In genomic region chr19:40686882-40687524, GRCh38 we compare ENCODE assay signal across 21 cellular contexts. TPM values are rescaled to one million over a fixed set of nuclear protein-coding genes. Genes with fewer than 3 reads are reported as not detected.
DNase-seq lines count a peak whose midpoint lies in the region; ATAC-seq, FAIRE-seq and TF ChIP-seq lines count a peak whose summit lies in the region.
"Had no signal": no experiment of that assay in that cellular context is flagged by ENCODE, and none has a peak within 500 bp of the region (broad histone marks: within the 10 kb centered on the region; RNA-seq: fewer than 3 reads in every experiment).

No MANE protein-coding gene starts in this region.

- no peak overlapping the region for H3K27ac ChIP-seq in A549
- H3K27ac ChIP-seq in Karpas-422 (ENCODE audit: low read length): peak overlapping the region; percentile 90
- H3K27ac ChIP-seq in esophagus squamous epithelium: peak overlapping the region; percentile 45 to 94 (median 74)
- H3K27ac ChIP-seq in CD4-positive, alpha-beta T cell (ENCODE audit: low read depth, low read length): no peak overlapping the region
- H3K27ac ChIP-seq in ovary: peak overlapping the region in 1 of 2 donors; percentile 25
- H3K27ac ChIP-seq: neural progenitor cell, SJCRH30 had no signal

- WGBS in A549 (ENCODE audit: missing lambda C conversion rate): 94% methylated on average over 14 of the region's 14 CpGs
- WGBS in esophagus squamous epithelium, 2 donors: 77 to 88% methylated on average over 7 to 9 of the region's 14 CpGs
- 79 to 84% (median 84%) methylated on average over 14 of the region's 14 CpGs for WGBS in ovary, 3 donors

- H3K27me3 ChIP-seq in Karpas-422 (ENCODE audit: low read length) (no peaks in the 10 kb centered on the region), esophagus squamous epithelium (no peaks in the 10 kb centered on the region), ovary (no peaks in the 10 kb centered on the region)
- no peaks in the 10 kb centered on the region for H3K27me3 ChIP-seq in CD4-positive, alpha-beta T cell (ENCODE audit: control insufficient read depth, insufficient read depth, low read length)
- H3K27me3 ChIP-seq: neural progenitor cell, SJCRH30 had no signal

- no peak for TF ChIP-seq POLR2A in A549 (IDR thresholded peaks at IDR 0.05; ENCODE audit: low read length)
- no peak for TF ChIP-seq POLR2A in esophagus squamous epithelium (IDR thresholded peaks at IDR 0.05)
- TF ChIP-seq POLR2A in ovary (IDR thresholded peaks at IDR 0.05): no peak

- peaks cover 6% of the 10 kb centered on the region for H3K36me3 Mint-ChIP-seq in CD4-positive, alpha-beta T cell (ENCODE audit: low read depth)

- H2AFZ ChIP-seq in Karpas-422 (ENCODE audit: low read length): no peak overlapping the region
- H2AFZ ChIP-seq: neural progenitor cell had no signal

- POLR2A ChIA-PET in A549 (lab: Yijun Ruan, JAX): interaction anchor here (0.6 kb wide), 1 partner anchor 90 kb away, joined by 3 read pairs; no protein-coding TSS in a partner anchor
- POLR2A ChIA-PET in CD4-positive, alpha-beta T cell (lab: Charles Lee): no interaction called here

- H3K4me1 Mint-ChIP-seq in CD4-positive, alpha-beta T cell (ENCODE audit: low read depth): peaks cover 6% of the 10 kb centered on the region

- peaks cover 47% of the 10 kb centered on the region for H3K79me2 ChIP-seq in Karpas-422 (ENCODE audit: low read length)

- H3K4me2 ChIP-seq in A549 (no peak overlapping the region), Karpas-422 (ENCODE audit: low read depth, low read length, poor library complexity, severe bottlenecking) (peak overlapping the region; percentile 78)
- H3K4me2 ChIP-seq: neural progenitor cell had no signal

- H3K9me3 ChIP-seq in A549 (no peaks in the 10 kb centered on the region), Karpas-422 (ENCODE audit: low read length) (no peaks in the 10 kb centered on the region), esophagus squamous epithelium (no peaks in the 10 kb centered on the region), ovary (no peaks in the 10 kb centered on the region)
- no peaks in the 10 kb centered on the region for H3K9me3 ChIP-seq in CD4-positive, alpha-beta T cell (ENCODE audit: control insufficient read depth, low read length)
- H3K9me3 ChIP-seq: SJCRH30 had no signal

- no peaks in the 10 kb centered on the region for H3K9me3 Mint-ChIP-seq in CD4-positive, alpha-beta T cell
- H3K9me3 Mint-ChIP-seq: activated CD4-positive, alpha-beta T cell treated with anti-CD3 and anti-CD28 coated beads, Interleukin-2, amount 10 ng/mL, durations not matched to agents 24 days and 14 days; activated naive CD8-positive, alpha-beta T cell treated with anti-CD3 and anti-CD28 coated beads, Interleukin-2, amount 10 ng/mL, durations not matched to agents 7 days and 5 days; central memory CD8-positive, alpha-beta T cell; HFFc6; neural progenitor cell had no signal

- H3K9me2 ChIP-seq in Karpas-422 (replicated peaks; ENCODE audit: insufficient read depth, low read length): no peaks in the 10 kb centered on the region

- H3K4me1 ChIP-seq in A549: peaks cover 37% of the 10 kb centered on the region
- H3K4me1 ChIP-seq in Karpas-422 (ENCODE audit: low read length): peaks cover 88% of the 10 kb centered on the region
- H3K4me1 ChIP-seq in esophagus squamous epithelium: peaks cover 33 to 64% (median 37%) of the 10 kb centered on the region in 3 donors
- H3K4me1 ChIP-seq in ovary (ENCODE audit: insufficient read depth): peaks cover 15% of the 10 kb centered on the region

- TF ChIP-seq CTCF in A549 (IDR thresholded peaks at IDR 0.05) (no peak), esophagus squamous epithelium (IDR thresholded peaks at IDR 0.05) (no peak), ovary (IDR thresholded peaks at IDR 0.05) (no peak)
- TF ChIP-seq CTCF in CD4-positive, alpha-beta T cell (IDR thresholded peaks at IDR 0.05): no peak

- H3K27ac Mint-ChIP-seq in CD4-positive, alpha-beta T cell: no peak overlapping the region
- H3K27ac Mint-ChIP-seq: activated CD4-positive, alpha-beta T cell treated with anti-CD3 and anti-CD28 coated beads, Interleukin-2, amount 10 ng/mL, durations not matched to agents 24 days and 14 days; activated naive CD8-positive, alpha-beta T cell treated with anti-CD3 and anti-CD28 coated beads, Interleukin-2, amount 10 ng/mL, durations not matched to agents 7 days and 5 days; neural progenitor cell had no signal

- H3K4me3 Mint-ChIP-seq in CD4-positive, alpha-beta T cell: no peak overlapping the region
- H3K4me3 Mint-ChIP-seq: activated CD4-positive, alpha-beta T cell treated with anti-CD3 and anti-CD28 coated beads, Interleukin-2, amount 10 ng/mL, durations not matched to agents 24 days and 14 days; activated naive CD8-positive, alpha-beta T cell treated with anti-CD3 and anti-CD28 coated beads, Interleukin-2, amount 10 ng/mL, durations not matched to agents 7 days and 5 days; central memory CD8-positive, alpha-beta T cell; HFFc6; neural progenitor cell had no signal

- DNase-seq in A549 (ENCODE audit: low read depth in 1 of 2, low spot score in 1 of 2): peak in 1 of 2 experiments; percentile 44
- DNase-seq in Karpas-422: no peak
- no peak for DNase-seq in esophagus squamous epithelium (lab: John Stamatoyannopoulos, UW)
- DNase-seq in sciatic nerve (ENCODE audit: low spot score): peak; percentile 71
- no peak for DNase-seq in CD4-positive, alpha-beta T cell
- DNase-seq in ovary: no peak
- DNase-seq: activated CD4-positive, alpha-beta T cell treated with anti-CD3 and anti-CD28 coated beads, Interleukin-2, amount 10 ng/mL, durations not matched to agents 24 days and 14 days; activated naive CD8-positive, alpha-beta T cell treated with anti-CD3 and anti-CD28 coated beads, Interleukin-2, amount 10 ng/mL, durations not matched to agents 7 days and 5 days; activated T-cell treated with anti-CD3 and anti-CD28 coated beads, Interleukin-2, amount 50 U/mL, for 48 hours; Calu3; mesendoderm; NCI-H1092; SJCRH30; stimulated activated CD4-positive, alpha-beta T cell treated with anti-CD3 and anti-CD28 coated beads, Interleukin-4, amount 100 ng/mL, for 24 hours; T-helper 9 cell had no signal

- CTCF ChIA-PET in A549 (lab: Yijun Ruan, JAX): interaction anchor here (0.6 to 3.4 kb wide), 4 partner anchors 10 to 406 kb away, joined by 6 to 11 read pairs (median 8); no protein-coding TSS in a partner anchor
- CTCF ChIA-PET in CD4-positive, alpha-beta T cell (lab: Charles Lee): no interaction called here

- peaks cover 15% of the 10 kb centered on the region; the same call in 1 of the 2 replicates for H4K20me1 ChIP-seq in Karpas-422 (ENCODE audit: insufficient read depth, low read depth, low read length)

- peak overlapping the region; percentile 99 for H3K9ac ChIP-seq in Karpas-422 (ENCODE audit: low read length)
- H3K9ac ChIP-seq: neural progenitor cell had no signal

- intact Hi-C loops in esophagus squamous epithelium (cut with DNase I): no loop called here
- intact Hi-C loops in sciatic nerve (cut with DNase I): no loop called here
- intact Hi-C loops in CD4-positive, alpha-beta T cell (cut with DNase I, micrococcal nuclease): no loop called here
- intact Hi-C loops in ovary (cut with DNase I): no loop called here

- H3K36me3 ChIP-seq in Karpas-422 (ENCODE audit: insufficient read depth, low read length) (peaks cover 27% of the 10 kb centered on the region), esophagus squamous epithelium (peaks cover 4 to 52% (median 8%) of the 10 kb centered on the region in 3 donors), ovary (no peaks in the 10 kb centered on the region)
- H3K36me3 ChIP-seq: neural progenitor cell had no signal

- no peak for TF ChIP-seq RAD21 in A549 (conservative IDR thresholded peaks at IDR 0.05 in 1 of 2, IDR thresholded peaks at IDR 0.05 in 1 of 2)

- H3K4me3 ChIP-seq in A549 (no peak overlapping the region), Karpas-422 (ENCODE audit: low read length) (peak overlapping the region; percentile 97; the same call in 1 of the 2 replicates), esophagus squamous epithelium (no peak overlapping the region), ovary (no peak overlapping the region)
- H3K4me3 ChIP-seq: neural progenitor cell, SJCRH30 had no signal

- TF ChIP-seq EP300 in A549 (IDR thresholded peaks at IDR 0.05): no peak
- no peak for TF ChIP-seq EP300 in ovary (IDR thresholded peaks at IDR 0.05)

- FAIRE-seq in A549 (lab: Jason Lieb, UNC): no peak
- FAIRE-seq: endometrium had no signal

- H3K27me3 Mint-ChIP-seq in CD4-positive, alpha-beta T cell: no peaks in the 10 kb centered on the region
- H3K27me3 Mint-ChIP-seq: activated CD4-positive, alpha-beta T cell treated with anti-CD3 and anti-CD28 coated beads, Interleukin-2, amount 10 ng/mL, durations not matched to agents 24 days and 14 days; activated naive CD8-positive, alpha-beta T cell treated with anti-CD3 and anti-CD28 coated beads, Interleukin-2, amount 10 ng/mL, durations not matched to agents 7 days and 5 days; central memory CD8-positive, alpha-beta T cell had no signal

- ATAC-seq in A549 (no peak), sciatic nerve (no peak), GM19463 (IDR thresholded peaks at IDR 0.05; ENCODE audit: unreplicated experiment) (no peak), HG02678 (IDR thresholded peaks at IDR 0.05; ENCODE audit: unreplicated experiment) (no peak)
- ATAC-seq in CD4-positive, alpha-beta T cell (ENCODE audit: poor library complexity): no peak

RNA-seq across cellular contexts. Expression of gene NUMBL, which starts 3.4 kb away (rescaled TPM):
- 19.4 and 21.1 TPM in 2 replicates for polyA plus RNA-seq in A549 (2011; rRNA removed)
- 41.5 and 47.8 TPM in 2 replicates for polyA plus RNA-seq in A549 (2012; cell fraction: cytosol; rRNA removed)
- 114 and 125 TPM in 2 replicates for polyA plus RNA-seq in A549 (2012; cell fraction: nucleus; rRNA removed)
- 26.6 to 29.7 TPM (median 28.7 TPM) in 3 replicates for polyA plus RNA-seq in A549 (2017; fragmentation: RNase III; extraction: RNeasy Plus Mini Kit Qiagen cat#74134 plus additional on column Dnase treatment)
- 13.8 and 13.9 TPM in 2 replicates for polyA minus RNA-seq in A549 (2011; rRNA and poly(A)+ RNA removed)
- 26.9 and 33.8 TPM in 2 replicates for total RNA-seq in Karpas-422 (2014; rRNA removed; shearing (Covaris generic); ENCODE audit: low replicate concordance)
- total RNA-seq in esophagus squamous epithelium: 10 to 100 TPM; 11.2 to 20.8 (median 15.8) TPM
- total RNA-seq in sciatic nerve: 123 TPM
- total RNA-seq in CD4-positive, alpha-beta T cell: 1 to 10 TPM; 5.2 to 5.4 TPM
- 10 to 100 TPM; 38.7 to 88.9 (median 69.3) TPM for total RNA-seq in ovary
- polyA plus RNA-seq in ovary: 10 to 100 TPM in 1 of 2 donors, 1 to 10 TPM in 1; 6.7 to 32.9 TPM

RNA-seq across cellular contexts. Expression of gene COQ8B, which starts 29.7 kb away (rescaled TPM):
- polyA plus RNA-seq in A549 (2011; rRNA removed) (43.9 and 47.2 TPM in 2 replicates), A549 (2017; fragmentation: RNase III; extraction: RNeasy Plus Mini Kit Qiagen cat#74134 plus additional on column Dnase treatment) (55.3 to 64.9 TPM (median 63.6 TPM) in 3 replicates), ovary (10 to 100 TPM in 1 of 2 donors, 1 to 10 TPM in 1; 8.3 to 41.5 TPM)
- polyA plus RNA-seq in A549 (2012; cell fraction: cytosol; rRNA removed): 55.5 and 70.2 TPM in 2 replicates
- 158 and 174 TPM in 2 replicates for polyA plus RNA-seq in A549 (2012; cell fraction: nucleus; rRNA removed)
- polyA minus RNA-seq in A549 (2011; rRNA and poly(A)+ RNA removed): 55.3 TPM in 2 replicates
- total RNA-seq in Karpas-422 (2014; rRNA removed; shearing (Covaris generic); ENCODE audit: low replicate concordance): 31.3 and 58.0 TPM in 2 replicates
- total RNA-seq in esophagus squamous epithelium (10 to 100 TPM; 19.3 to 64.1 (median 33.3) TPM), sciatic nerve (45.4 TPM), ovary (10 to 100 TPM; 24.0 to 51.2 (median 42.5) TPM)
- total RNA-seq in CD4-positive, alpha-beta T cell: 10 to 100 TPM; 16.4 to 18.3 TPM

RNA-seq across cellular contexts. Expression of gene ITPKC, which starts 29.9 kb away (rescaled TPM):
- polyA plus RNA-seq in A549 (2011; rRNA removed) (6.5 and 8.7 TPM in 2 replicates), A549 (2017; fragmentation: RNase III; extraction: RNeasy Plus Mini Kit Qiagen cat#74134 plus additional on column Dnase treatment) (7.9 to 8.6 TPM (median 8.1 TPM) in 3 replicates), ovary (10 to 100 TPM in 1 of 2 donors, 1 to 10 TPM in 1; 6.5 to 14.3 TPM)
- 6.6 and 7.7 TPM in 2 replicates for polyA plus RNA-seq in A549 (2012; cell fraction: cytosol; rRNA removed)
- 10.7 and 10.9 TPM in 2 replicates for polyA plus RNA-seq in A549 (2012; cell fraction: nucleus; rRNA removed)
- polyA minus RNA-seq in A549 (2011; rRNA and poly(A)+ RNA removed): 13.8 and 14.2 TPM in 2 replicates
- total RNA-seq in Karpas-422 (2014; rRNA removed; shearing (Covaris generic); ENCODE audit: low replicate concordance): 5.9 and 9.2 TPM in 2 replicates
- total RNA-seq in esophagus squamous epithelium (100 to 1,000 TPM in 2 of 4 donors, 10 to 100 TPM in 2; 58.5 to 127 (median 95.7) TPM), sciatic nerve (26.2 TPM), ovary (100 to 1,000 TPM in 1 of 7 donors, 10 to 100 TPM in 6; 14.2 to 117 (median 22.4) TPM)
- total RNA-seq in CD4-positive, alpha-beta T cell: 1 to 10 TPM; 3.7 to 4.5 TPM

Comparison
In these comparisons a context has a peak if more than half of its experiments do, and no peak if none do; other contexts are left out.
1. H3K27ac ChIP-seq: peak in Karpas-422 (single experiment) and esophagus squamous epithelium (4 of 4); none in A549 (0 of 2) and CD4-positive, alpha-beta T cell (single experiment).